Comparison of ENCODE assay signal across 8 cellular contexts in genomic region chr6:158026054-158026900, GRCh38.
DNase-seq lines count a peak whose midpoint lies in the region; ATAC-seq lines count a peak whose summit lies in the region.

No MANE protein-coding gene starts in this region.

- H3K4me1 Mint-ChIP-seq in effector memory CD8-positive, alpha-beta T cell (ENCODE audit: low read depth in 2 of 2): peaks cover 28 to 30% of the 10 kb centered on the region in 2 donors
- peaks cover 40% of the 10 kb centered on the region for H3K4me1 Mint-ChIP-seq in stimulated activated memory B cell treated with anti-CD40 and anti-IgM and Interleukin-4, amounts not matched to agents 10 μg/mL and 1 μg/mL and 100 μg/mL, for 72 hours

- DNase-seq in AG08396 (ENCODE audit: low spot score) (peak; percentile 83), NCI-H774 (lab: John Stamatoyannopoulos, UW) (peak; percentile 45)
- peak; percentile 94 for DNase-seq in activated CD8-positive, alpha-beta memory T cell treated with anti-CD3 and anti-CD28 coated beads for 24 hours
- DNase-seq in effector memory CD8-positive, alpha-beta T cell: peak; percentile 69 to 71 (median 71)

- no peaks in the 10 kb centered on the region for H3K27me3 ChIP-seq in muscle layer of colon (ENCODE audit: control insufficient read depth in 1 of 2, insufficient read depth in 2 of 2, low read length in 2 of 2)

- H3K9ac ChIP-seq in muscle layer of colon (ENCODE audit: low read length): peak overlapping the region; percentile 33

- ATAC-seq in GM19025 (IDR thresholded peaks at IDR 0.05; ENCODE audit: low read depth, unreplicated experiment) (peak; percentile 70), HG03196 (IDR thresholded peaks at IDR 0.05; ENCODE audit: unreplicated experiment) (peak; percentile 60)
- peak; percentile 67 for ATAC-seq in effector memory CD8-positive, alpha-beta T cell (replicated peaks)
- peak; percentile 87 for ATAC-seq in stimulated activated memory B cell treated with anti-CD40 and anti-IgM and Interleukin-4, amounts not matched to agents 10 μg/mL and 1 μg/mL and 100 μg/mL, for 72 hours

- H3K27ac Mint-ChIP-seq in effector memory CD8-positive, alpha-beta T cell: peak overlapping the region; percentile 94 to 98
- H3K27ac Mint-ChIP-seq in stimulated activated memory B cell treated with anti-CD40 and anti-IgM and Interleukin-4, amounts not matched to agents 10 μg/mL and 1 μg/mL and 100 μg/mL, for 72 hours: peak overlapping the region; percentile 97

- no peaks in the 10 kb centered on the region for H3K36me3 ChIP-seq in muscle layer of colon (ENCODE audit: insufficient read depth, low read length)

- H3K36me3 Mint-ChIP-seq in effector memory CD8-positive, alpha-beta T cell (ENCODE audit: insufficient read depth): peaks cover 19% of the 10 kb centered on the region
- H3K36me3 Mint-ChIP-seq in stimulated activated memory B cell treated with anti-CD40 and anti-IgM and Interleukin-4, amounts not matched to agents 10 μg/mL and 1 μg/mL and 100 μg/mL, for 72 hours: peaks cover 8% of the 10 kb centered on the region

- H3K9me3 ChIP-seq in muscle layer of colon (ENCODE audit: low read length): no peaks in the 10 kb centered on the region

- H3K27ac ChIP-seq in muscle layer of colon (ENCODE audit: low read depth, low read length): peak overlapping the region; percentile 50

- H3K4me1 ChIP-seq in muscle layer of colon (ENCODE audit: insufficient read depth, low read length): peaks cover 29% of the 10 kb centered on the region

- no peaks in the 10 kb centered on the region for H3K27me3 Mint-ChIP-seq in effector memory CD8-positive, alpha-beta T cell
- H3K27me3 Mint-ChIP-seq in stimulated activated memory B cell treated with anti-CD40 and anti-IgM and Interleukin-4, amounts not matched to agents 10 μg/mL and 1 μg/mL and 100 μg/mL, for 72 hours: no peaks in the 10 kb centered on the region

- H3K4me3 Mint-ChIP-seq in effector memory CD8-positive, alpha-beta T cell: peak overlapping the region; percentile 79 to 83
- H3K4me3 Mint-ChIP-seq in stimulated activated memory B cell treated with anti-CD40 and anti-IgM and Interleukin-4, amounts not matched to agents 10 μg/mL and 1 μg/mL and 100 μg/mL, for 72 hours: peak overlapping the region; percentile 76

- peak overlapping the region in 1 of 2 donors; percentile 32 for H3K4me3 ChIP-seq in muscle layer of colon (ENCODE audit: low read depth in 1 of 2, low read length in 2 of 2)

- H3K9me3 Mint-ChIP-seq in effector memory CD8-positive, alpha-beta T cell: no peaks in the 10 kb centered on the region
- H3K9me3 Mint-ChIP-seq in stimulated activated memory B cell treated with anti-CD40 and anti-IgM and Interleukin-4, amounts not matched to agents 10 μg/mL and 1 μg/mL and 100 μg/mL, for 72 hours: no peaks in the 10 kb centered on the region
